Comparison of ENCODE assay signal across 25 cellular contexts in the genomic region with DNA sequence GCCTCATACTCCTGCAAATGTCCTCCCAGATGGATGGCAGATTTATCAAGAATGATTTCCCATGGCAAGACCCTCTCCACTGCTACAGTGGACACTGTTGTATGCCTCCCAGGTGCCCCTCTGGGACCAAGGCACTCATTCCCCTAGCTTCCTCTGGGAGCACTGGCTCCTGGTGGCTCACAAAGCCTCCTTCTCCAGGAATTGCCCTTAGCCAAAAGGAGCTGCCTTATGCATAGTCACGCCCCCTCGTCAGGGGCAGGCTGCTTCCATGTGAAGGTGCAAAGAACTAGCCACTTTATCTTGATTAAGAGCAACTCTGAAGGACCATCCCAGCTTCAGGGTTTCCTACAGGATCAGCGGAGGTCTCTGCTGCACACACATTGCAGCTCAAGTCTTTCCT.
DNase-seq lines count a peak whose midpoint lies in the region; ATAC-seq, FAIRE-seq and TF ChIP-seq lines count a peak whose summit lies in the region.
"Had no signal": no experiment of that assay in that cellular context is flagged by ENCODE, and none has a peak within 500 bp of the region (broad histone marks: within the 10 kb centered on the region; RNA-seq: fewer than 3 reads in every experiment).

No MANE protein-coding gene starts in this region.

- H3K27ac ChIP-seq in H1 (ENCODE audit: low read depth, low read length) (no peak overlapping the region), mesendoderm (ENCODE audit: low read depth, low read length) (no peak overlapping the region)

- H3K23ac ChIP-seq in H1 (ENCODE audit: insufficient read length) (no peak overlapping the region), mesendoderm (ENCODE audit: low read length) (no peak overlapping the region)

- no peak overlapping the region for H2BK12ac ChIP-seq in H1 (ENCODE audit: low read depth, low read length)

- H2BK20ac ChIP-seq in H1 (ENCODE audit: low read length) = no peak overlapping the region

- H3K27me3 ChIP-seq in H7 (ENCODE audit: control insufficient read depth, insufficient read depth, low read length) (no peaks in the 10 kb centered on the region), H1 (replicated peaks in 1 of 4; ENCODE audit: control insufficient read depth in 3 of 4, extremely low read depth in 1 of 4, insufficient read depth in 3 of 4, low read length in 3 of 4) (no peaks in the 10 kb centered on the region), mesendoderm (ENCODE audit: insufficient read depth, low read length, poor library complexity) (no peaks in the 10 kb centered on the region)

- no peaks in the 10 kb centered on the region for H4K20me1 ChIP-seq in H1 (replicated peaks in 1 of 2; ENCODE audit: control insufficient read depth in 1 of 2, insufficient read depth in 2 of 2, low read length in 2 of 2)

- H3K4ac ChIP-seq in H1 (replicated peaks; ENCODE audit: insufficient read length, low read depth, low read length) (no peak overlapping the region), mesendoderm (ENCODE audit: low read depth, low read length) (no peak overlapping the region)

- H3K79me2 ChIP-seq in H1 (ENCODE audit: control insufficient read depth in 1 of 2, insufficient read depth in 2 of 2, low read length in 2 of 2) = no peaks in the 10 kb centered on the region
- no peaks in the 10 kb centered on the region for H3K79me2 ChIP-seq in mesendoderm (ENCODE audit: control insufficient read depth, insufficient read depth, low read length)

- H3K56ac ChIP-seq in H1 (replicated peaks; ENCODE audit: insufficient read length, low read depth, low read length) = no peak overlapping the region
- H3K56ac ChIP-seq in mesendoderm (ENCODE audit: low read length) = no peak overlapping the region

- no peaks in the 10 kb centered on the region for H3K23me2 ChIP-seq in H1 (ENCODE audit: low read depth, low read length)

- H3K9me3 Mint-ChIP-seq in type B pancreatic cell = no peaks in the 10 kb centered on the region

- H2BK15ac ChIP-seq in H1 (ENCODE audit: low read length) (no peak overlapping the region), mesendoderm (replicated peaks; ENCODE audit: low read depth) (no peak overlapping the region)

- WGBS in H1 (ENCODE audit: extremely low coverage in 1 of 2, insufficient coverage in 1 of 2, insufficient read length in 1 of 2, insufficient replicate concordance in 2 of 2, low coverage in 1 of 2, low lambda C conversion rate in 2 of 2, missing lambda C conversion rate in 1 of 2), 2 experiments = 70% methylated on average over 3 of the region's 3 CpGs; no CpG with 5 or more reads in 1 of the 2 experiments
- no CpG with 5 or more reads among the region's 3 CpGs for WGBS in mesendoderm (ENCODE audit: extremely low coverage, insufficient coverage, low lambda C conversion rate)

- POLR2A ChIA-PET in H1 (lab: Charles Lee; ENCODE audit: partially characterized antibody) = no interaction called here

- TF ChIP-seq POLR2A in H1 (IDR thresholded peaks at IDR 0.05; ENCODE audit: control extremely low read depth in 1 of 2, low read depth in 2 of 2, low read length in 2 of 2) = no peak

- peak overlapping the region; percentile 89 for H2AFZ ChIP-seq in H1 (ENCODE audit: low read length)

- FAIRE-seq in H1 (lab: Jason Lieb, UNC) = no peak
- FAIRE-seq: G401.6, GM12891, GM18507, HTR-8/SVneo had no signal

- H2AK5ac ChIP-seq in H1 (ENCODE audit: low read depth, low read length) = no peak overlapping the region
- H2AK5ac ChIP-seq in mesendoderm (ENCODE audit: low read length) = no peak overlapping the region

- H3K36me3 ChIP-seq in H7 (replicated peaks; ENCODE audit: control insufficient read depth, insufficient read depth, low read length) (no peaks in the 10 kb centered on the region), H1 (ENCODE audit: control insufficient read depth in 2 of 4, insufficient read depth in 4 of 4, low read length in 3 of 4) (no peaks in the 10 kb centered on the region), mesendoderm (ENCODE audit: control insufficient read depth, insufficient read depth, low read length) (no peaks in the 10 kb centered on the region)

- no peak overlapping the region for H4K91ac ChIP-seq in H1 (replicated peaks; ENCODE audit: insufficient read length, low read length)

- H4K5ac ChIP-seq in H1 (ENCODE audit: insufficient read length, low read depth, low read length) (no peak overlapping the region), mesendoderm (ENCODE audit: low read length) (no peak overlapping the region)

- H3K4me1 ChIP-seq in H1 (replicated peaks in 1 of 4; ENCODE audit: control insufficient read depth in 3 of 4, insufficient read depth in 4 of 4, low read length in 3 of 4) (peaks cover 0 to 4% (median 1%) of the 10 kb centered on the region in 4 experiments; a peak in 3 of 7 replicates), mesendoderm (ENCODE audit: control insufficient read depth, low read depth, low read length) (no peaks in the 10 kb centered on the region)

- TF ChIP-seq CTCF in H1 (IDR thresholded peaks at IDR 0.05; ENCODE audit: control extremely low read depth in 1 of 3, insufficient read depth in 1 of 3, low read depth in 1 of 3, low read length in 3 of 3) (peak in 1 of 3 experiments; percentile 12; a peak in 1 of 4 replicates), type B pancreatic cell (conservative IDR thresholded peaks at IDR 0.05) (no peak)

- H3K4me3 ChIP-seq in H7 (ENCODE audit: insufficient read depth, low read depth, low read length) (no peak overlapping the region), H1 (ENCODE audit: extremely low read depth in 1 of 4, insufficient read depth in 2 of 4, low read depth in 3 of 4, low read length in 4 of 4) (no peak overlapping the region), mesendoderm (ENCODE audit: low read length) (no peak overlapping the region)

- H3K4me3 Mint-ChIP-seq in type B pancreatic cell = no peak overlapping the region
- H3K4me3 Mint-ChIP-seq: B cell; CD4-positive, CD25-positive, alpha-beta regulatory T cell; CD8-positive, alpha-beta memory T cell; IgD-negative memory B cell had no signal

- no peak overlapping the region for H3K9ac ChIP-seq in H1 (replicated peaks in 1 of 4; ENCODE audit: extremely low read depth in 1 of 4, low read depth in 3 of 4, low read length in 3 of 4)
- H3K9ac ChIP-seq in mesendoderm (ENCODE audit: low read length) = no peak overlapping the region

- no peaks in the 10 kb centered on the region for H3K36me3 Mint-ChIP-seq in type B pancreatic cell
- H3K36me3 Mint-ChIP-seq: CD4-positive, CD25-positive, alpha-beta regulatory T cell; CD8-positive, alpha-beta memory T cell; IgD-negative memory B cell had no signal

- H3K79me1 ChIP-seq in H1 (ENCODE audit: low read depth, low read length) (no peaks in the 10 kb centered on the region), mesendoderm (ENCODE audit: low read length) (no peaks in the 10 kb centered on the region)

- 0 out of 4 replicates have a peak, but pooled peaks of 1 of the 2 experiments have one; percentile 10 for TF ChIP-seq RAD21 in H1 (IDR thresholded peaks at IDR 0.05 in 1 of 2, conservative IDR thresholded peaks at IDR 0.05 in 1 of 2; ENCODE audit: low read depth in 2 of 2, low read length in 2 of 2)

- peaks cover 3% of the 10 kb centered on the region for H3K27me3 Mint-ChIP-seq in type B pancreatic cell

- no peaks in the 10 kb centered on the region for H3K9me3 ChIP-seq in H1 (ENCODE audit: insufficient read depth in 2 of 2, low read depth in 1 of 2, low read length in 1 of 2)

- H3K18ac ChIP-seq in H1 (ENCODE audit: extremely low read depth, low read length) (no peak overlapping the region), mesendoderm (ENCODE audit: low read length) (no peak overlapping the region)

- no peak overlapping the region for H4K8ac ChIP-seq in H1 (ENCODE audit: extremely low read depth, insufficient read depth, low read length)
- H4K8ac ChIP-seq in mesendoderm (ENCODE audit: low read depth, low read length) = no peak overlapping the region

- H2BK5ac ChIP-seq in H1 (ENCODE audit: low read depth, low read length) = no peak overlapping the region
- no peak overlapping the region for H2BK5ac ChIP-seq in mesendoderm (ENCODE audit: low read length)

- no peak for ATAC-seq in GM18870 (IDR thresholded peaks at IDR 0.05; ENCODE audit: unreplicated experiment)

- no peaks in the 10 kb centered on the region for H3K4me1 Mint-ChIP-seq in type B pancreatic cell (ENCODE audit: unreplicated experiment)
- H3K4me1 Mint-ChIP-seq: B cell; CD4-positive, CD25-positive, alpha-beta regulatory T cell; CD8-positive, alpha-beta memory T cell; IgD-negative memory B cell had no signal

- no peak overlapping the region for H2BK120ac ChIP-seq in H1 (replicated peaks; ENCODE audit: low read depth, low read length)
- H2BK120ac ChIP-seq in mesendoderm (ENCODE audit: low read depth, low read length) = no peak overlapping the region

- H3K14ac ChIP-seq in H1 (ENCODE audit: insufficient read length) = no peak overlapping the region

- CTCF ChIA-PET in H1 (lab: Charles Lee; ENCODE audit: partially characterized antibody) = interaction anchor here (0.8 to 1.2 kb wide), 3 partner anchors 12 to 127 kb away, joined by 4 to 6 read pairs (median 4); no protein-coding TSS in a partner anchor

- DNase-seq in H7 (peak; percentile 42), H1 (ENCODE audit: low read depth in 1 of 2, low spot score in 2 of 2) (peak in 1 of 2 experiments; percentile 48), iPS-NIHi11 (ENCODE audit: low spot score) (peak; percentile 33), mesendoderm (peak; percentile 67), NCI-H146 (lab: John Stamatoyannopoulos, UW) (no peak), type B pancreatic cell (ENCODE audit: extremely low spot score, unreplicated experiment) (no peak)
- DNase-seq in activated CD8-positive, alpha-beta memory T cell treated with anti-CD3 and anti-CD28 coated beads, Interleukin-2, amount 50 U/mL, for 4 hours = no peak
- DNase-seq: C1 segment of cervical spinal cord; CD4-positive, CD25-positive, alpha-beta regulatory T cell; CD8-positive, alpha-beta memory T cell; COR-L47; DMS 273 treated with DMSO at 0.1 percent for 48 hours; DMS53; DND-41; EL; GOT3; HCEC 1CT; KBM-7 had no signal

- H3K4me2 ChIP-seq in H1 (ENCODE audit: insufficient read depth in 1 of 2, low read depth in 2 of 2, low read length in 2 of 2) (no peak overlapping the region), mesendoderm (ENCODE audit: low read length) (no peak overlapping the region)

- no peak overlapping the region for H3K27ac Mint-ChIP-seq in type B pancreatic cell
- H3K27ac Mint-ChIP-seq: B cell; CD4-positive, CD25-positive, alpha-beta regulatory T cell; CD8-positive, alpha-beta memory T cell; IgD-negative memory B cell had no signal

- no peak for TF ChIP-seq EP300 in H1 (IDR thresholded peaks at IDR 0.05; ENCODE audit: borderline replicate concordance in 1 of 2, low read depth in 2 of 2, low read length in 2 of 2)

TF ChIP-seq in H1, 55 proteins besides CTCF, POLR2A, EP300 and RAD21 (continues in another document):
- no peak for TF ChIP-seq YY1 (IDR thresholded peaks at IDR 0.05; ENCODE audit: low read depth, low read length)
- no peak for TF ChIP-seq POU5F1 (IDR thresholded peaks at IDR 0.05; ENCODE audit: low read depth, low read length)
- no peak for TF ChIP-seq KDM1A (IDR thresholded peaks at IDR 0.05; ENCODE audit: borderline replicate concordance, low read length)
- TF ChIP-seq EGR1 (IDR thresholded peaks at IDR 0.05; ENCODE audit: borderline replicate concordance, low read depth, low read length) = no peak
- TF ChIP-seq NANOG (IDR thresholded peaks at IDR 0.05; ENCODE audit: insufficient read depth, low read depth, low read length, poor library complexity, severe bottlenecking) = no peak

Comparison
In these comparisons a context has a peak if more than half of its experiments do, and no peak if none do; other contexts are left out.
1. DNase-seq: peak in H7 (single experiment), iPS-NIHi11 (single experiment) and mesendoderm (single experiment); none in activated CD8-positive, alpha-beta memory T cell treated with anti-CD3 and anti-CD28 coated beads, Interleukin-2, amount 50 U/mL, for 4 hours (single experiment), NCI-H146 (single experiment) and type B pancreatic cell (single experiment).